Comparison of ENCODE assay signal across 22 cellular contexts in genomic region chr10:121065330-121065729, GRCh38.
"Had no signal": no experiment of that assay in that cellular context is flagged by ENCODE, and none has a peak within 500 bp of the region (broad histone marks: within the 10 kb centered on the region; RNA-seq: fewer than 3 reads in every experiment).

No MANE protein-coding gene starts in this region.

- H3K4me1 Mint-ChIP-seq: nephron; stimulated activated effector memory CD8-positive, alpha-beta T cell treated with anti-CD3 and anti-CD28 coated beads, Interleukin-12 subunit alpha, Interleukin-12 subunit beta, amount 100 ng/mL, for 72 hours had no signal

- ATAC-seq: activated naive CD4-positive, alpha-beta T cell treated with anti-CD3 and anti-CD28 coated beads, Interleukin-2, amount 50 U/mL, for 72 hours; esophagus mucosa; gastrocnemius medialis; left lung; sciatic nerve; stimulated activated effector memory CD8-positive, alpha-beta T cell treated with anti-CD3 and anti-CD28 coated beads, Interleukin-12 subunit alpha, Interleukin-12 subunit beta, amount 100 ng/mL, for 72 hours had no signal

- H3K27me3 ChIP-seq: gastrocnemius medialis, left lung, stomach, vagina had no signal

- H3K4me3 Mint-ChIP-seq: mesothelial cell of epicardium; nephron; stimulated activated effector memory CD8-positive, alpha-beta T cell treated with anti-CD3 and anti-CD28 coated beads, Interleukin-12 subunit alpha, Interleukin-12 subunit beta, amount 100 ng/mL, for 72 hours had no signal

- H3K36me3 ChIP-seq: gastrocnemius medialis, left lung, stomach, vagina had no signal

- H3K4me3 ChIP-seq: gastrocnemius medialis, left lung, smooth muscle cell, stomach, vagina had no signal

- DNase-seq: activated CD4-positive, alpha-beta T cell treated with anti-CD3 and anti-CD28 coated beads, Interleukin-2, amount 50 U/mL, for 48 hours; activated gamma-delta T cell; cerebellar nuclear complex; cortex of kidney; effector CD4-positive, alpha-beta T cell; gastrocnemius medialis; head of caudate nucleus; left lung; stimulated activated CD4-positive, alpha-beta T cell treated with anti-CD3 and anti-CD28 coated beads, Interleukin-4, amount 100 ng/mL, for 24 hours; stomach; trophoblast cell had no signal

- H3K9me3 ChIP-seq: gastrocnemius medialis, left lung, stomach, vagina had no signal

- H3K27ac Mint-ChIP-seq: activated naive CD4-positive, alpha-beta T cell treated with anti-CD3 and anti-CD28 coated beads, Interleukin-2, amount 50 U/mL, for 72 hours; mesothelial cell of epicardium; nephron; stimulated activated effector memory CD8-positive, alpha-beta T cell treated with anti-CD3 and anti-CD28 coated beads, Interleukin-12 subunit alpha, Interleukin-12 subunit beta, amount 100 ng/mL, for 72 hours had no signal

- H3K4me1 ChIP-seq: gastrocnemius medialis, parathyroid adenoma had no signal

- H3K36me3 Mint-ChIP-seq: mesothelial cell of epicardium; stimulated activated effector memory CD8-positive, alpha-beta T cell treated with anti-CD3 and anti-CD28 coated beads, Interleukin-12 subunit alpha, Interleukin-12 subunit beta, amount 100 ng/mL, for 72 hours had no signal

- FAIRE-seq: bronchial epithelial cell, keratinocyte had no signal

- H3K27ac ChIP-seq: gastrocnemius medialis, left lung, parathyroid adenoma, stomach, vagina had no signal

- H3K9ac ChIP-seq: parathyroid adenoma had no signal
